24 cellular contexts compared by ENCODE assay signal in genomic region chr10:10917031-10917430, GRCh38.
DNase-seq lines count a peak whose midpoint lies in the region; ATAC-seq and TF ChIP-seq lines count a peak whose summit lies in the region.
"Had no signal": no experiment of that assay in that cellular context is flagged by ENCODE, and none has a peak within 500 bp of the region (broad histone marks: within the 10 kb centered on the region; RNA-seq: fewer than 3 reads in every experiment).

No MANE protein-coding gene starts in this region.

- H3K9ac ChIP-seq in subcutaneous abdominal adipose tissue (ENCODE audit: low read length in 5 of 5), result no peak overlapping the region
- H3K9ac ChIP-seq: BLaER1 treated with 17β-estradiol and CSF1 and Interleukin-3, amounts not matched to agents 10 nM and 100 nM had no signal

- ATAC-seq in lower lobe of right lung, result peak; percentile 13 to 35
- peak; percentile 75 for ATAC-seq in sciatic nerve
- no peak for ATAC-seq in GM19328 (IDR thresholded peaks at IDR 0.05; ENCODE audit: unreplicated experiment)
- ATAC-seq: A549, GM12878, GM23338, HCT116 had no signal

- intact Hi-C loops in lower lobe of right lung (cut with DNase I), result no loop called here
- intact Hi-C loops in sciatic nerve (cut with DNase I), result no loop called here

- H3K27me3 ChIP-seq in lower lobe of right lung (ENCODE audit: low read depth) (no peaks in the 10 kb centered on the region), subcutaneous abdominal adipose tissue (ENCODE audit: control insufficient read depth in 5 of 5, insufficient read depth in 4 of 5, low read length in 5 of 5) (no peaks in the 10 kb centered on the region)
- H3K27me3 ChIP-seq: BE2C; BLaER1 treated with 17β-estradiol and CSF1 and Interleukin-3, amounts not matched to agents 10 nM and 100 nM had no signal

- H3K27ac ChIP-seq in lower lobe of right lung (no peak overlapping the region), subcutaneous abdominal adipose tissue (ENCODE audit: low read depth, low read length) (peak overlapping the region; percentile 86)
- H3K27ac ChIP-seq: A549; BLaER1 treated with 17β-estradiol and CSF1 and Interleukin-3, amounts not matched to agents 10 nM and 100 nM had no signal

- peaks cover 25% of the 10 kb centered on the region for H3K4me1 ChIP-seq in lower lobe of right lung
- peaks cover 0 to 35% (median 17%) of the 10 kb centered on the region in 5 donors for H3K4me1 ChIP-seq in subcutaneous abdominal adipose tissue (ENCODE audit: control insufficient read depth in 5 of 5, insufficient read depth in 5 of 5, low read length in 5 of 5)
- H3K4me1 ChIP-seq: A549, BE2C had no signal

- no peak for TF ChIP-seq CTCF in lower lobe of right lung (IDR thresholded peaks at IDR 0.05)
- no peak for TF ChIP-seq CTCF in progenitor cell of endocrine pancreas (IDR thresholded peaks at IDR 0.05; ENCODE audit: unreplicated experiment)

- H3K4me3 ChIP-seq in lower lobe of right lung (no peak overlapping the region), subcutaneous abdominal adipose tissue (ENCODE audit: low read depth in 1 of 5, low read length in 5 of 5) (no peak overlapping the region)
- H3K4me3 ChIP-seq: A549; BLaER1 treated with 17β-estradiol and CSF1 and Interleukin-3, amounts not matched to agents 10 nM and 100 nM; GM12878; GM23338 had no signal

- H3K27ac Mint-ChIP-seq in progenitor cell of endocrine pancreas, result no peak overlapping the region
- H3K27ac Mint-ChIP-seq: CD14-positive monocyte; CD4-positive, alpha-beta T cell; CD8-positive, alpha-beta memory T cell; GM23338; H9 had no signal

- H3K36me3 ChIP-seq in lower lobe of right lung (no peaks in the 10 kb centered on the region), subcutaneous abdominal adipose tissue (ENCODE audit: control insufficient read depth in 5 of 5, insufficient read depth in 5 of 5, low read length in 5 of 5) (no peaks in the 10 kb centered on the region)
- H3K36me3 ChIP-seq: BE2C; BLaER1 treated with 17β-estradiol and CSF1 and Interleukin-3, amounts not matched to agents 10 nM and 100 nM had no signal

- peak; percentile 26 for DNase-seq in LHCN-M2 (ENCODE audit: low read depth)
- DNase-seq in lower lobe of right lung, result no peak
- DNase-seq in sciatic nerve (ENCODE audit: low spot score), result no peak
- no peak for DNase-seq in SW480 (ENCODE audit: low spot score)
- DNase-seq in progenitor cell of endocrine pancreas (ENCODE audit: low spot score, unreplicated experiment), result no peak
- DNase-seq: 8988T; ACHN; AML-193; BE2C; CD4-positive, alpha-beta T cell; CD8-positive, alpha-beta memory T cell; DMS 273 treated with DMSO at 0.1 percent for 48 hours; DMS79; EL; GDM1; H9 had no signal

- no peak overlapping the region for H3K4me3 Mint-ChIP-seq in progenitor cell of endocrine pancreas (ENCODE audit: low read depth)
- H3K4me3 Mint-ChIP-seq: CD14-positive monocyte; CD4-positive, alpha-beta T cell; CD8-positive, alpha-beta memory T cell; GM23338; H9 had no signal

- H3K36me3 Mint-ChIP-seq in progenitor cell of endocrine pancreas (ENCODE audit: insufficient read depth), result no peaks in the 10 kb centered on the region
- H3K36me3 Mint-ChIP-seq: CD14-positive monocyte had no signal

- H3K9me3 ChIP-seq in lower lobe of right lung (no peaks in the 10 kb centered on the region), subcutaneous abdominal adipose tissue (ENCODE audit: control insufficient read depth in 5 of 5, low read length in 5 of 5) (no peaks in the 10 kb centered on the region)
- H3K9me3 ChIP-seq: A549; BE2C; BLaER1 treated with 17β-estradiol and CSF1 and Interleukin-3, amounts not matched to agents 10 nM and 100 nM had no signal

- H3K9me3 Mint-ChIP-seq in progenitor cell of endocrine pancreas (ENCODE audit: low read depth), result no peaks in the 10 kb centered on the region
- H3K9me3 Mint-ChIP-seq: CD4-positive, alpha-beta T cell; GM23338; H9 had no signal

- H3K4me1 Mint-ChIP-seq in progenitor cell of endocrine pancreas (ENCODE audit: low read depth), result peaks cover 13% of the 10 kb centered on the region
- H3K4me1 Mint-ChIP-seq: CD8-positive, alpha-beta memory T cell; GM23338 had no signal

- peaks cover 66% of the 10 kb centered on the region for H3K27me3 Mint-ChIP-seq in progenitor cell of endocrine pancreas
